Comparison of ENCODE assay signal across 12 cellular contexts in the genomic region with DNA sequence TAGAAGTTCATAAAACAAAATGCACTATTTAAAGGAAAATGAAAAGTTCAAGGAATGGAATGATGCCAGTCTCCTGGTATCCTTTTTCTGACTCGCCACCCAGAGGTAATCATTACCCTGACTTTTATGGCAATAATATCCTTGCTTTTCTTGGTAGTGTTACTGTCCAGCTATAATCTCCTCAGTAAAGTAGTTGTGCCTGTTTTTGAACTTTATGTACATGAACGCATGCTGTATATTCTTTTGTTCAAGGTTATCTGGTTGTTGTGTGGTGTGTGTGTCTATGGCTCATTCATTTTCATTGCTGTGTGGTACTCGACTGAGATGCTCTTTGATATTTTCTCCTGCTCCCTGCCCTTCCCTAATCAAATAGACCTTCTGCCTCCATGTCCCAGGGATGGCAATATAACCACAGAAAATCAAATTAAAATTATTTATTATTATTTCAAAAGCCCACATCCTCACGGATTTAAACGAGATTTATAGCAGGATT. TPM values are rescaled to one million over a fixed set of nuclear protein-coding genes. Genes with fewer than 3 reads are reported as not detected.
DNase-seq lines count a peak whose midpoint lies in the region; ATAC-seq and TF ChIP-seq lines count a peak whose summit lies in the region.
"Had no signal": no experiment of that assay in that cellular context is flagged by ENCODE, and none has a peak within 500 bp of the region (broad histone marks: within the 10 kb centered on the region; RNA-seq: fewer than 3 reads in every experiment).

No MANE protein-coding gene starts in this region.

- H3K27me3 Mint-ChIP-seq in activated T-helper 2 cell treated with anti-CD3 and anti-CD28 coated beads, Interferon-gamma antibody, Interleukin-2, Interleukin-4, amounts not matched to agents 10 μg/mL and 5 μg/mL and 100 μg/mL, durations not matched to agents 14 hours and 24 hours and 36 hours (ENCODE audit: low read depth), result peaks cover 54% of the 10 kb centered on the region
- H3K27me3 Mint-ChIP-seq in mesothelial cell of epicardium (ENCODE audit: low read depth) (no peaks in the 10 kb centered on the region), endodermal cell (ENCODE audit: insufficient read depth) (peaks cover 59% of the 10 kb centered on the region)

- peak overlapping the region; percentile 84 for H3K4me3 ChIP-seq in BE2C (ENCODE audit: low read depth, low read length)
- H3K4me3 ChIP-seq in H7 (ENCODE audit: insufficient read depth, low read depth, low read length), result no peak overlapping the region
- no peak overlapping the region for H3K4me3 ChIP-seq in endodermal cell (ENCODE audit: low read length)

- WGBS in endodermal cell (ENCODE audit: insufficient coverage in 1 of 2, insufficient read length in 1 of 2), 2 experiments, result 67 to 100% methylated on average over 1 to 5 of the region's 5 CpGs

- intact Hi-C loops in activated T-helper 2 cell treated with anti-CD3 and anti-CD28 coated beads, Interferon-gamma antibody, Interleukin-2, Interleukin-4, amounts not matched to agents 10 μg/mL and 5 μg/mL and 100 μg/mL, durations not matched to agents 14 hours and 24 hours and 36 hours (cut with micrococcal nuclease), result loop anchor here (5.0 kb wide), 1 partner anchor 204 kb away; no protein-coding TSS in a partner anchor

- H3K36me3 ChIP-seq in BE2C, result no peaks in the 10 kb centered on the region
- no peaks in the 10 kb centered on the region for H3K36me3 ChIP-seq in H7 (replicated peaks; ENCODE audit: control insufficient read depth, insufficient read depth, low read length)
- H3K36me3 ChIP-seq in endodermal cell (ENCODE audit: control insufficient read depth, insufficient read depth, low read length), result no peaks in the 10 kb centered on the region
- H3K36me3 ChIP-seq: pancreas, spleen had no signal

- H3K4me1 ChIP-seq in BE2C (peaks cover 5% of the 10 kb centered on the region; the same call in 1 of the 2 replicates), endodermal cell (ENCODE audit: control insufficient read depth, insufficient read depth, low read length) (no peaks in the 10 kb centered on the region)

- ATAC-seq in GM21737 (IDR thresholded peaks at IDR 0.05; ENCODE audit: unreplicated experiment) (peak; percentile 20), HG03457 (IDR thresholded peaks at IDR 0.05; ENCODE audit: unreplicated experiment) (no peak)

- no peaks in the 10 kb centered on the region for H3K9me3 Mint-ChIP-seq in activated T-helper 2 cell treated with anti-CD3 and anti-CD28 coated beads, Interferon-gamma antibody, Interleukin-2, Interleukin-4, amounts not matched to agents 10 μg/mL and 5 μg/mL and 100 μg/mL, durations not matched to agents 14 hours and 24 hours and 36 hours
- H3K9me3 Mint-ChIP-seq in mesothelial cell of epicardium (peaks cover 4% of the 10 kb centered on the region), endodermal cell (peaks cover 5% of the 10 kb centered on the region)
- H3K9me3 Mint-ChIP-seq: activated naive CD4-positive, alpha-beta T cell treated with anti-CD3 and anti-CD28 coated beads for 36 hours had no signal

- H3K27ac ChIP-seq in endodermal cell (ENCODE audit: low read depth, low read length), result no peak overlapping the region
- H3K27ac ChIP-seq: foreskin keratinocyte had no signal

- TF ChIP-seq CTCF in BE2C (IDR thresholded peaks at IDR 0.05; ENCODE audit: low read depth, low read length) (no peak), mesothelial cell of epicardium (IDR thresholded peaks at IDR 0.05; ENCODE audit: unreplicated experiment) (no peak), endodermal cell (conservative IDR thresholded peaks at IDR 0.05) (no peak)

- H3K4me3 Mint-ChIP-seq in activated T-helper 2 cell treated with anti-CD3 and anti-CD28 coated beads, Interferon-gamma antibody, Interleukin-2, Interleukin-4, amounts not matched to agents 10 μg/mL and 5 μg/mL and 100 μg/mL, durations not matched to agents 14 hours and 24 hours and 36 hours (ENCODE audit: low read depth), result no peak overlapping the region
- H3K4me3 Mint-ChIP-seq in mesothelial cell of epicardium (no peak overlapping the region), endodermal cell (no peak overlapping the region)

- H3K36me3 Mint-ChIP-seq in activated T-helper 2 cell treated with anti-CD3 and anti-CD28 coated beads, Interferon-gamma antibody, Interleukin-2, Interleukin-4, amounts not matched to agents 10 μg/mL and 5 μg/mL and 100 μg/mL, durations not matched to agents 14 hours and 24 hours and 36 hours (ENCODE audit: low read depth), result no peaks in the 10 kb centered on the region
- H3K36me3 Mint-ChIP-seq in mesothelial cell of epicardium, result no peaks in the 10 kb centered on the region
- H3K36me3 Mint-ChIP-seq in endodermal cell (ENCODE audit: low read depth), result no peaks in the 10 kb centered on the region

- H3K9me3 ChIP-seq in BE2C (no peaks in the 10 kb centered on the region), endodermal cell (ENCODE audit: control insufficient read depth, low read length) (no peaks in the 10 kb centered on the region)
- H3K9me3 ChIP-seq: pancreas, spleen had no signal

- peaks cover 11% of the 10 kb centered on the region for H3K4me1 Mint-ChIP-seq in activated T-helper 2 cell treated with anti-CD3 and anti-CD28 coated beads, Interferon-gamma antibody, Interleukin-2, Interleukin-4, amounts not matched to agents 10 μg/mL and 5 μg/mL and 100 μg/mL, durations not matched to agents 14 hours and 24 hours and 36 hours (ENCODE audit: low read depth)
- H3K4me1 Mint-ChIP-seq in mesothelial cell of epicardium, result peaks cover 18% of the 10 kb centered on the region
- peaks cover 5% of the 10 kb centered on the region for H3K4me1 Mint-ChIP-seq in endodermal cell

- peak overlapping the region; percentile 47 for H3K27ac Mint-ChIP-seq in activated T-helper 2 cell treated with anti-CD3 and anti-CD28 coated beads, Interferon-gamma antibody, Interleukin-2, Interleukin-4, amounts not matched to agents 10 μg/mL and 5 μg/mL and 100 μg/mL, durations not matched to agents 14 hours and 24 hours and 36 hours
- H3K27ac Mint-ChIP-seq in mesothelial cell of epicardium (peak overlapping the region; percentile 32), endodermal cell (no peak overlapping the region)

- H3K27me3 ChIP-seq in BE2C (no peaks in the 10 kb centered on the region), H7 (ENCODE audit: control insufficient read depth, insufficient read depth, low read length) (no peaks in the 10 kb centered on the region), endodermal cell (ENCODE audit: control insufficient read depth, insufficient read depth, low read length, poor library complexity, severe bottlenecking) (peaks cover 34% of the 10 kb centered on the region)
- H3K27me3 ChIP-seq: foreskin keratinocyte, pancreas had no signal

- no peak overlapping the region for H3K9ac ChIP-seq in endodermal cell (ENCODE audit: extremely low read depth, low read length, poor library complexity, severe bottlenecking)

- no peak for DNase-seq in BE2C
- no peak for DNase-seq in activated T-helper 2 cell treated with anti-CD3 and anti-CD28 coated beads, Interferon-gamma antibody, Interleukin-2, Interleukin-4, amounts not matched to agents 10 μg/mL and 5 μg/mL and 100 μg/mL, durations not matched to agents 14 hours and 24 hours and 36 hours (ENCODE audit: low spot score)
- DNase-seq in mesothelial cell of epicardium (ENCODE audit: low spot score in 2 of 2, unreplicated experiment in 2 of 2), result no peak
- no peak for DNase-seq in NCI-H2196 treated with DMSO at 0.1 percent for 48 hours (lab: John Stamatoyannopoulos, UW; ENCODE audit: unreplicated experiment)
- no peak for DNase-seq in H7
- DNase-seq in endodermal cell, result no peak
- DNase-seq: spleen had no signal

RNA-seq across cellular contexts. Expression of a gene that starts 29.2 kb away (rescaled TPM):
- not detected for polyA plus RNA-seq in BE2C (2012; ENCODE audit: insufficient read depth, insufficient read length, low read depth)
- total RNA-seq in activated T-helper 2 cell treated with anti-CD3 and anti-CD28 coated beads, Interferon-gamma antibody, Interleukin-2, Interleukin-4, amounts not matched to agents 10 μg/mL and 5 μg/mL and 100 μg/mL, durations not matched to agents 14 hours and 24 hours and 36 hours, result 0.23 TPM in 1 of 2 replicates, not detected in the other
- total RNA-seq in mesothelial cell of epicardium, result 5.3 to 6.5 TPM (median 5.9 TPM) in 3 replicates
- total RNA-seq in H7 (2014; rRNA removed; shearing (Covaris generic)), result 5.4 and 7.5 TPM in 2 replicates
- total RNA-seq in endodermal cell, result 1 to 10 TPM in 1 of 2 donors, under 1 TPM in 1; 0.95 to 1.0 TPM
- polyA plus RNA-seq in endodermal cell (2013, experiment 1 of 2), result 0.28 TPM
- 0.21 TPM for polyA plus RNA-seq in endodermal cell (2013, experiment 2 of 2)
- total RNA-seq: foreskin keratinocyte had no signal
- polyA plus RNA-seq: foreskin keratinocyte had no signal

RNA-seq across cellular contexts. Expression of a gene that starts 58.0 kb away (rescaled TPM):
- polyA plus RNA-seq in BE2C (2012; ENCODE audit: insufficient read depth, insufficient read length, low read depth), result 77.8 TPM
- total RNA-seq in activated T-helper 2 cell treated with anti-CD3 and anti-CD28 coated beads, Interferon-gamma antibody, Interleukin-2, Interleukin-4, amounts not matched to agents 10 μg/mL and 5 μg/mL and 100 μg/mL, durations not matched to agents 14 hours and 24 hours and 36 hours, result 24.6 and 27.6 TPM in 2 replicates
- total RNA-seq in mesothelial cell of epicardium (56.3 to 63.0 TPM (median 61.4 TPM) in 3 replicates), endodermal cell (10 to 100 TPM; 23.4 to 33.7 TPM)
- total RNA-seq in H7 (2014; rRNA removed; shearing (Covaris generic)), result 9.2 and 12.1 TPM in 2 replicates
- polyA plus RNA-seq in endodermal cell (2013, experiment 1 of 2), result 14.4 TPM
- polyA plus RNA-seq in endodermal cell (2013, experiment 2 of 2), result 15.6 TPM
